12 cellular contexts compared by ENCODE assay signal in genomic region chr12:120720234-120720968, GRCh38. TPM values are rescaled to one million over a fixed set of nuclear protein-coding genes. Genes with fewer than 3 reads are reported as not detected.
DNase-seq lines count a peak whose midpoint lies in the region; ATAC-seq and TF ChIP-seq lines count a peak whose summit lies in the region.
"Had no signal": no experiment of that assay in that cellular context is flagged by ENCODE, and none has a peak within 500 bp of the region (broad histone marks: within the 10 kb centered on the region; RNA-seq: fewer than 3 reads in every experiment).

No MANE protein-coding gene starts in this region.

- no peak overlapping the region for H2AFZ ChIP-seq in OCI-LY7 (ENCODE audit: low read length)

- H3K4me3 ChIP-seq in astrocyte of the cerebellum (ENCODE audit: low read depth, low read length), result no peak overlapping the region
- peak overlapping the region in 1 of 5 donors; percentile 15 for H3K4me3 ChIP-seq in subcutaneous abdominal adipose tissue (ENCODE audit: low read depth in 1 of 5, low read length in 5 of 5)
- no peak overlapping the region for H3K4me3 ChIP-seq in OCI-LY7 (ENCODE audit: low read depth, low read length, poor library complexity, severe bottlenecking)

- no peak for TF ChIP-seq CTCF in astrocyte of the cerebellum (IDR thresholded peaks at IDR 0.05; ENCODE audit: low read depth, low read length, missing control alignments)
- no peak for TF ChIP-seq CTCF in OCI-LY7 (conservative IDR thresholded peaks at IDR 0.05; ENCODE audit: low read length)

- BruUV-seq in OCI-LY7 (replicated peaks; lab: Mats Ljungman, UMichigan), result no TSS peak

- H3K27me3 ChIP-seq in subcutaneous abdominal adipose tissue (ENCODE audit: control insufficient read depth in 5 of 5, insufficient read depth in 4 of 5, low read length in 5 of 5), result no peaks in the 10 kb centered on the region

- H3K4me1 ChIP-seq in subcutaneous abdominal adipose tissue (ENCODE audit: control insufficient read depth in 5 of 5, insufficient read depth in 5 of 5, low read length in 5 of 5) (peaks cover 5 to 48% (median 39%) of the 10 kb centered on the region in 5 donors), OCI-LY7 (ENCODE audit: insufficient read depth, low read length, poor library complexity, severe bottlenecking) (peaks cover 31% of the 10 kb centered on the region)

- ATAC-seq in HG03469 (IDR thresholded peaks at IDR 0.05; ENCODE audit: unreplicated experiment), result no peak
- ATAC-seq: effector memory CD8-positive, alpha-beta T cell had no signal

- CTCF ChIA-PET in OCI-LY7 (lab: Charles Lee; ENCODE audit: unreplicated experiment), result no interaction called here

- H4K20me1 ChIP-seq in OCI-LY7 (ENCODE audit: insufficient read depth, low read length), result no peaks in the 10 kb centered on the region

- peak overlapping the region in 4 of 5 donors; percentile 33 to 79 (median 65) for H3K9ac ChIP-seq in subcutaneous abdominal adipose tissue (ENCODE audit: low read length in 5 of 5)

- DNase-seq in DMS 273 (lab: John Stamatoyannopoulos, UW; ENCODE audit: unreplicated experiment) (peak; percentile 23), DMS 273 treated with DMSO at 0.1 percent for 48 hours (lab: John Stamatoyannopoulos, UW) (no peak), astrocyte of the cerebellum (ENCODE audit: low read depth) (peak; percentile 18), hepatic stellate cell (ENCODE audit: low spot score) (peak; percentile 58), NCI-H1694 (lab: John Stamatoyannopoulos, UW) (no peak), OCI-LY7 (ENCODE audit: low spot score) (no peak)
- DNase-seq: activated CD4-positive, CD25-positive, alpha-beta regulatory T cell; effector memory CD8-positive, alpha-beta T cell; NCI-H1105 had no signal

- peak overlapping the region; percentile 93 for H3K27ac ChIP-seq in subcutaneous abdominal adipose tissue (ENCODE audit: low read depth, low read length)
- no peak overlapping the region for H3K27ac ChIP-seq in OCI-LY7 (ENCODE audit: low read depth, low read length, poor library complexity, severe bottlenecking)
- H3K27ac ChIP-seq: 22Rv1 had no signal

- in situ Hi-C loops in astrocyte of the cerebellum (cut with HindIII; ENCODE audit: low sequenced_read_pairs), result loop anchor here (25.0 kb wide), 1 partner anchor 133 kb away; the partner anchor contains the start of gene POP5

- no peaks in the 10 kb centered on the region for H3K79me2 ChIP-seq in OCI-LY7 (ENCODE audit: insufficient read depth, low read depth, low read length)

- H3K4me2 ChIP-seq in OCI-LY7 (ENCODE audit: low read length), result no peak overlapping the region

- no peaks in the 10 kb centered on the region for H3K9me3 ChIP-seq in subcutaneous abdominal adipose tissue (ENCODE audit: control insufficient read depth in 5 of 5, low read length in 5 of 5)
- H3K9me3 ChIP-seq in OCI-LY7 (ENCODE audit: low read length), result no peaks in the 10 kb centered on the region

- H3K9me2 ChIP-seq in OCI-LY7 (ENCODE audit: insufficient read depth, low read length), result no peaks in the 10 kb centered on the region

- H3K36me3 ChIP-seq in subcutaneous abdominal adipose tissue (ENCODE audit: control insufficient read depth in 5 of 5, insufficient read depth in 5 of 5, low read length in 5 of 5) (peaks cover 2 to 71% (median 64%) of the 10 kb centered on the region in 5 donors), OCI-LY7 (ENCODE audit: insufficient read depth, low read length) (peaks cover 79% of the 10 kb centered on the region)

- intact Hi-C loops in OCI-LY7 (cut with micrococcal nuclease; ENCODE audit: unreplicated experiment), result loop anchor here (10.0 kb wide), 1 partner anchor 286 kb away; the partner anchor contains the start of gene COX6A1

- POLR2A ChIA-PET in OCI-LY7 (lab: Charles Lee), result no interaction called here

RNA-seq across cellular contexts. Expression of gene ACADS, which starts 5.2 kb away (rescaled TPM):
- total RNA-seq in OCI-LY7 (2014; rRNA removed; shearing (Covaris generic)), result 7.7 and 8.8 TPM in 2 replicates
- 11.2 and 14.5 TPM in 2 replicates for total RNA-seq in OCI-LY7 (2022)

RNA-seq across cellular contexts. Expression of gene UNC119B, which starts 10.1 kb away (rescaled TPM):
- 16.5 and 17.2 TPM in 2 replicates for total RNA-seq in OCI-LY7 (2014; rRNA removed; shearing (Covaris generic))
- 24.6 and 27.4 TPM in 2 replicates for total RNA-seq in OCI-LY7 (2022)

RNA-seq across cellular contexts. Expression of gene MLEC, which starts 33.5 kb away (rescaled TPM):
- total RNA-seq in OCI-LY7 (2014; rRNA removed; shearing (Covaris generic)), result 69.7 and 74.1 TPM in 2 replicates
- total RNA-seq in OCI-LY7 (2022), result 82.4 and 101 TPM in 2 replicates

Comparison
In these comparisons a context has a peak if more than half of its experiments do, and no peak if none do; other contexts are left out.
1. DNase-seq: peak in DMS 273 (single experiment), astrocyte of the cerebellum (single experiment) and hepatic stellate cell (single experiment); none in DMS 273 treated with DMSO at 0.1 percent for 48 hours (single experiment), NCI-H1694 (single experiment) and OCI-LY7 (single experiment).